15 cellular contexts compared by ENCODE assay signal in genomic region chr12:59500915-59501314, GRCh38.
"Had no signal": no experiment of that assay in that cellular context is flagged by ENCODE, and none has a peak within 500 bp of the region (broad histone marks: within the 10 kb centered on the region; RNA-seq: fewer than 3 reads in every experiment).

No MANE protein-coding gene starts in this region.

- H3K4me3 Mint-ChIP-seq: activated CD4-positive, alpha-beta T cell treated with anti-CD3 and anti-CD28 coated beads, Interleukin-2, amount 10 ng/mL, durations not matched to agents 7 days and 5 days; activated naive CD4-positive, alpha-beta T cell treated with anti-CD3 and anti-CD28 coated beads, Interleukin-2, amount 50 U/mL, for 24 hours; natural killer cell; stimulated activated naive CD8-positive, alpha-beta T cell treated with anti-CD3 and anti-CD28 coated beads, Interleukin-15, amount 100 ng/mL, for 72 hours; T-helper 1 cell treated with Interleukin-12 subunit alpha and Interleukin-12 subunit beta and Interleukin-4 antibody, amounts not matched to agents 30 μg/mL and 1 μg/mL, for 36 hours had no signal

- H3K9me3 Mint-ChIP-seq: activated CD4-positive, alpha-beta T cell treated with anti-CD3 and anti-CD28 coated beads, Interleukin-2, amount 10 ng/mL, durations not matched to agents 7 days and 5 days; activated naive CD4-positive, alpha-beta T cell treated with anti-CD3 and anti-CD28 coated beads, Interleukin-2, amount 50 U/mL, for 24 hours; T-helper 1 cell treated with Interleukin-12 subunit alpha and Interleukin-12 subunit beta and Interleukin-4 antibody, amounts not matched to agents 30 μg/mL and 1 μg/mL, for 36 hours had no signal

- H3K27ac Mint-ChIP-seq: activated CD4-positive, alpha-beta T cell treated with anti-CD3 and anti-CD28 coated beads, Interleukin-2, amount 10 ng/mL, durations not matched to agents 7 days and 5 days; activated naive CD4-positive, alpha-beta T cell treated with anti-CD3 and anti-CD28 coated beads, Interleukin-2, amount 50 U/mL, for 24 hours; natural killer cell; progenitor cell of endocrine pancreas; stimulated activated naive CD8-positive, alpha-beta T cell treated with anti-CD3 and anti-CD28 coated beads, Interleukin-15, amount 100 ng/mL, for 72 hours; T-helper 1 cell treated with Interleukin-12 subunit alpha and Interleukin-12 subunit beta and Interleukin-4 antibody, amounts not matched to agents 30 μg/mL and 1 μg/mL, for 36 hours had no signal

- H3K4me3 ChIP-seq: thoracic aorta had no signal

- ATAC-seq: natural killer cell; sciatic nerve; stimulated activated naive CD8-positive, alpha-beta T cell treated with anti-CD3 and anti-CD28 coated beads, Interleukin-15, amount 100 ng/mL, for 72 hours had no signal

- H3K36me3 ChIP-seq: brain microvascular endothelial cell, thoracic aorta had no signal

- H3K4me1 Mint-ChIP-seq: natural killer cell had no signal

- H3K27me3 ChIP-seq: brain microvascular endothelial cell had no signal

- DNase-seq: activated CD4-positive, alpha-beta T cell treated with anti-CD3 and anti-CD28 coated beads, Interleukin-2, amount 10 ng/mL, durations not matched to agents 7 days and 5 days; activated CD4-positive, CD25-positive, alpha-beta regulatory T cell; activated effector memory CD4-positive, alpha-beta T cell treated with Interleukin-2 at 50 U/mL for 16 hours; activated T-cell treated with anti-CD3 and anti-CD28 coated beads, Interleukin-2, amount 50 U/mL, for 1 hour; amygdala; brain microvascular endothelial cell; dermis blood vessel endothelial cell; natural killer cell; stimulated activated CD8-positive, alpha-beta memory T cell treated with anti-CD3 and anti-CD28 coated beads, Interleukin-4, amount 100 ng/mL, for 48 hours; stimulated activated naive CD8-positive, alpha-beta T cell treated with anti-CD3 and anti-CD28 coated beads, Interleukin-15, amount 100 ng/mL, for 72 hours had no signal

- H3K36me3 Mint-ChIP-seq: activated naive CD4-positive, alpha-beta T cell treated with anti-CD3 and anti-CD28 coated beads, Interleukin-2, amount 50 U/mL, for 24 hours; natural killer cell had no signal

- H3K27me3 Mint-ChIP-seq: activated CD4-positive, alpha-beta T cell treated with anti-CD3 and anti-CD28 coated beads, Interleukin-2, amount 10 ng/mL, durations not matched to agents 7 days and 5 days; activated naive CD4-positive, alpha-beta T cell treated with anti-CD3 and anti-CD28 coated beads, Interleukin-2, amount 50 U/mL, for 24 hours; progenitor cell of endocrine pancreas; stimulated activated naive CD8-positive, alpha-beta T cell treated with anti-CD3 and anti-CD28 coated beads, Interleukin-15, amount 100 ng/mL, for 72 hours had no signal
